In the genomic region with DNA sequence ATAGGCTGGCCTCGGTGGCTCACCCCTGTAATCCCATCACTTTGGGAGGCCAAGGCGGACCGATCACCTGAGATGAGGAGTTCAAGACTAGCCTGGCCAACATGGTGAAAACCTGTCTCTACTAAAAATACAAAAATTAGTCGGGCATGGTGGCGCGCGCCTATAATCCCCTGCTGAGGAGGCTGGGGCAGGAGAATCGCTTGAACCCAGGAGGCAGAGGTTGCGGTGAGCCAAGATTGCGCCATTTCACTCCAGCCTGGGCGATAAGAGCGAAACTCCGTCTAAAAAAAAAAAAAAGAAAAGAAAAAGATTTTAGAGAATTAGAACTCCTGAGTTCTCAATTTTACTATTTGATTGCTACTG, we compare ENCODE assay signal across 7 cellular contexts. TPM values are rescaled to one million over a fixed set of nuclear protein-coding genes. Genes with fewer than 3 reads are reported as not detected.
DNase-seq lines count a peak whose midpoint lies in the region; ATAC-seq, FAIRE-seq and TF ChIP-seq lines count a peak whose summit lies in the region.
"Not testable (repeated sequence)": the region's sequence is repeated elsewhere in the genome, so short reads cannot be mapped to it uniquely, and the experiment has no call there.

No MANE protein-coding gene starts in this region.

- H3K4me1 Mint-ChIP-seq in activated CD4-positive, alpha-beta memory T cell treated with anti-CD3 and anti-CD28 coated beads for 36 hours (ENCODE audit: low read depth) = peaks cover 48% of the 10 kb centered on the region
- H3K4me1 Mint-ChIP-seq in astrocyte (ENCODE audit: low read depth, unreplicated experiment) = peaks cover 17% of the 10 kb centered on the region

- H3K9me2 ChIP-seq in DOHH2 (replicated peaks; ENCODE audit: control insufficient read depth, low read length); MM.1S (replicated peaks; ENCODE audit: insufficient read depth, low read length): not testable (repeated sequence)

- H3K9me3 Mint-ChIP-seq in activated CD4-positive, alpha-beta memory T cell treated with anti-CD3 and anti-CD28 coated beads for 36 hours; astrocyte (ENCODE audit: unreplicated experiment): not testable (repeated sequence)

- H3K9ac ChIP-seq in MM.1S (ENCODE audit: low read length) = peak overlapping the region; percentile 100
- H3K9ac ChIP-seq in astrocyte (ENCODE audit: low read length) = not testable (repeated sequence)

- not testable (repeated sequence) for TF ChIP-seq CTCF in DOHH2 (IDR thresholded peaks at IDR 0.05; ENCODE audit: low read depth, low read length, poor library complexity, severe bottlenecking); MM.1S (IDR thresholded peaks at IDR 0.05; ENCODE audit: low read length); astrocyte (IDR thresholded peaks at IDR 0.05; ENCODE audit: insufficient read depth, low read depth, low read length); epithelial cell of proximal tubule (conservative IDR thresholded peaks at IDR 0.05; ENCODE audit: low read depth, low read length); lower lobe of right lung (IDR thresholded peaks at IDR 0.05); pancreas (IDR thresholded peaks at IDR 0.05)

- not testable (repeated sequence) for H3K27me3 Mint-ChIP-seq in activated CD4-positive, alpha-beta memory T cell treated with anti-CD3 and anti-CD28 coated beads for 36 hours; astrocyte (ENCODE audit: low read depth, unreplicated experiment)

- not testable (repeated sequence) for H4K20me1 ChIP-seq in DOHH2 (ENCODE audit: control insufficient read depth, insufficient read depth, low read depth, low read length)
- H4K20me1 ChIP-seq in MM.1S (ENCODE audit: insufficient read depth, low read length) = peaks cover 27% of the 10 kb centered on the region
- H4K20me1 ChIP-seq in astrocyte (ENCODE audit: insufficient read depth, low read length) = peaks cover 49% of the 10 kb centered on the region

- H3K4me2 ChIP-seq in DOHH2 (ENCODE audit: low read length) (peak overlapping the region; percentile 80), MM.1S (ENCODE audit: low read depth, low read length) (peak overlapping the region; percentile 83; the same call in 1 of the 2 replicates), astrocyte (ENCODE audit: low read length) (peak overlapping the region; percentile 95)

- H3K27ac Mint-ChIP-seq in activated CD4-positive, alpha-beta memory T cell treated with anti-CD3 and anti-CD28 coated beads for 36 hours = peak overlapping the region; percentile 51
- peak overlapping the region; percentile 95 for H3K27ac Mint-ChIP-seq in astrocyte (ENCODE audit: unreplicated experiment)

- 94 to 96% methylated on average over 13 of the region's 13 CpGs for WGBS in pancreas, 2 donors

- not testable (repeated sequence) for DNase-seq in MM.1S; activated CD4-positive, alpha-beta memory T cell treated with anti-CD3 and anti-CD28 coated beads for 36 hours; astrocyte (ENCODE audit: low read depth); epithelial cell of proximal tubule (ENCODE audit: low read depth); lower lobe of right lung; pancreas

- peaks cover 49% of the 10 kb centered on the region for H3K36me3 Mint-ChIP-seq in activated CD4-positive, alpha-beta memory T cell treated with anti-CD3 and anti-CD28 coated beads for 36 hours
- peaks cover 29% of the 10 kb centered on the region for H3K36me3 Mint-ChIP-seq in astrocyte (ENCODE audit: low read depth, unreplicated experiment)

- H3K4me1 ChIP-seq in DOHH2 (ENCODE audit: control insufficient read depth, low read length) (peaks cover 68% of the 10 kb centered on the region), MM.1S (ENCODE audit: low read length) (peaks cover 23% of the 10 kb centered on the region), lower lobe of right lung (peaks cover 60% of the 10 kb centered on the region), pancreas (peaks cover 4 to 32% (median 17%) of the 10 kb centered on the region in 3 donors)
- not testable (repeated sequence) for H3K4me1 ChIP-seq in astrocyte (ENCODE audit: insufficient read depth, low read length)

- peak overlapping the region; percentile 93 for H3K4me3 Mint-ChIP-seq in activated CD4-positive, alpha-beta memory T cell treated with anti-CD3 and anti-CD28 coated beads for 36 hours
- H3K4me3 Mint-ChIP-seq in astrocyte (ENCODE audit: unreplicated experiment) = peak overlapping the region; percentile 91

- H3K27me3 ChIP-seq in DOHH2 (ENCODE audit: control insufficient read depth, low read length); MM.1S (replicated peaks; ENCODE audit: insufficient read depth, low read length); astrocyte (ENCODE audit: insufficient read depth, low read length); lower lobe of right lung (ENCODE audit: low read depth); pancreas: not testable (repeated sequence)

- H3K4me3 ChIP-seq in DOHH2 (ENCODE audit: low read length) (peak overlapping the region; percentile 88), MM.1S (ENCODE audit: low read length) (peak overlapping the region; percentile 91), astrocyte (ENCODE audit: insufficient read depth, low read depth, low read length) (peak overlapping the region; percentile 98), epithelial cell of proximal tubule (ENCODE audit: low read depth, low read length) (peak overlapping the region; percentile 99), lower lobe of right lung (peak overlapping the region; percentile 94), pancreas (peak overlapping the region in 3 of 4 donors; percentile 68 to 97 (median 84))

- H3K36me3 ChIP-seq in DOHH2 (ENCODE audit: control insufficient read depth, low read length) (peaks cover 65% of the 10 kb centered on the region), MM.1S (replicated peaks; ENCODE audit: insufficient read depth, low read length) (peaks cover 11% of the 10 kb centered on the region), astrocyte (ENCODE audit: insufficient read depth, low read length) (peaks cover 34% of the 10 kb centered on the region), lower lobe of right lung (peaks cover 58% of the 10 kb centered on the region), pancreas (peaks cover 5 to 35% (median 10%) of the 10 kb centered on the region in 3 donors)

- ATAC-seq in lower lobe of right lung, pancreas: not testable (repeated sequence)

- intact Hi-C loops in activated CD4-positive, alpha-beta memory T cell treated with anti-CD3 and anti-CD28 coated beads for 36 hours (cut with micrococcal nuclease); lower lobe of right lung (cut with DNase I); pancreas (cut with DNase I): not testable (repeated sequence)

- FAIRE-seq in astrocyte (lab: Jason Lieb, UNC); pancreas (lab: Jason Lieb, UNC): not testable (repeated sequence)

- CTCF ChIA-PET in activated CD4-positive, alpha-beta memory T cell treated with anti-CD3 and anti-CD28 coated beads for 36 hours (lab: Charles Lee) = not testable (repeated sequence)

- H3K27ac ChIP-seq in DOHH2 (ENCODE audit: low read depth, low read length) (peak overlapping the region; percentile 96), MM.1S (ENCODE audit: low read length) (peak overlapping the region; percentile 99)
- not testable (repeated sequence) for H3K27ac ChIP-seq in astrocyte (ENCODE audit: low read depth, low read length); lower lobe of right lung; pancreas

- H2AFZ ChIP-seq in MM.1S (ENCODE audit: low read length); astrocyte (ENCODE audit: low read depth, low read length): not testable (repeated sequence)

- peaks cover 71% of the 10 kb centered on the region for H3K79me2 ChIP-seq in DOHH2 (ENCODE audit: control insufficient read depth, low read length)
- peaks cover 61% of the 10 kb centered on the region for H3K79me2 ChIP-seq in MM.1S (ENCODE audit: low read length)
- peaks cover 69% of the 10 kb centered on the region for H3K79me2 ChIP-seq in astrocyte (ENCODE audit: insufficient read depth, low read length)

- POLR2A ChIA-PET in activated CD4-positive, alpha-beta memory T cell treated with anti-CD3 and anti-CD28 coated beads for 36 hours (lab: Charles Lee) = not testable (repeated sequence)

- H3F3A ChIP-seq in DOHH2 (ENCODE audit: control insufficient read depth, insufficient read depth) (peaks cover 13% of the 10 kb centered on the region), MM.1S (ENCODE audit: insufficient read depth, low read length) (peaks cover 76% of the 10 kb centered on the region)

- H3K9me3 ChIP-seq in DOHH2 (ENCODE audit: control insufficient read depth, insufficient read depth, low read length); MM.1S (replicated peaks; ENCODE audit: insufficient read depth, low read length); astrocyte (ENCODE audit: insufficient read depth, low read depth, low read length); lower lobe of right lung; pancreas: not testable (repeated sequence)

RNA-seq across cellular contexts. Expression of a gene that starts 2.0 kb away (rescaled TPM):
- total RNA-seq in activated CD4-positive, alpha-beta memory T cell treated with anti-CD3 and anti-CD28 coated beads for 36 hours = 100 to 1,000 TPM; 125 to 136 TPM
- 692 and 828 TPM in 2 replicates for total RNA-seq in astrocyte
- 53.0 and 129 TPM in 2 replicates for total RNA-seq in epithelial cell of proximal tubule
- total RNA-seq in lower lobe of right lung = 136 TPM
- 100 to 1,000 TPM in 2 of 6 donors, 10 to 100 TPM in 4; 46.7 to 132 (median 62.4) TPM for total RNA-seq in pancreas
- polyA plus RNA-seq in pancreas = 10 to 100 TPM; 30.7 to 42.9 TPM
